9 cellular contexts compared by ENCODE assay signal in the genomic region with DNA sequence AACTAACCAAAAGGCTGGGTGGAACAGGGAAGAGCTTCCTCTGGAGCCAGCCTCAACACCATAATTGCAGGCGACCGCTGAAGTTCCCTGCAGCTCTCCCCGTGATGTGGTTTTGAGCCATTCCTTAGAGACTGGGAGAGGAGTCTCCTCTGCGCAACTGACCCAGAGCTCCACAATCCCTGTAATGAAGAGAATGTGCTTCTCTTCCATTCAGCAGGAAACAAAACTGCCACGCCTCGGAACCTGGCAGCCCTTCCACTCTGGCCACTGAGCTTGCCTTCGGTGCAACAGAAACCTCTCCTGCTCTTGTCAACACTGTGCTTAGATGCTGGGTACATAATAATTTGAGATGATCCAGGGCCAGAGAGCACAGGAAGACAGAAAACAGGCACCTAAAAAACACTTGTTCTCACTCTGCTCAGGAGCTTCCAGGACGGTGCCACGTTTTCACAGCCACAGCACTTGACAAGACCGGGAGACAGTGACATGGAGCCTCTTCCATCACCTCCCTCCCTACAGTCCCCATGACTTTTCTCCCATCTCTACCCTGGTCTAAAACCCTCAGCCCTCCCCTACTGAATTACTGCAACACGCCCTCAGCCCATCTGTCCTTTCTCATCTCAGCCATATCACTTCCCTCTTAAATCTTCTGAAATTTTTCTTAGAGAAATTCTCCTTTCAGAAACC.
DNase-seq lines count a peak whose midpoint lies in the region; ATAC-seq and TF ChIP-seq lines count a peak whose summit lies in the region.
"Had no signal": no experiment of that assay in that cellular context is flagged by ENCODE, and none has a peak within 500 bp of the region (broad histone marks: within the 10 kb centered on the region; RNA-seq: fewer than 3 reads in every experiment).

No MANE protein-coding gene starts in this region.

- peak; percentile 84 for DNase-seq in AG09319 (ENCODE audit: extremely low read depth, low read depth)
- peak; percentile 68 for DNase-seq in NCI-H69 (lab: John Stamatoyannopoulos, UW)
- peak; percentile 49 for DNase-seq in fibroblast of mammary gland (ENCODE audit: low read depth)
- DNase-seq in occipital lobe (lab: John Stamatoyannopoulos, UW) = peak; percentile 15
- DNase-seq in activated CD4-positive, alpha-beta T cell treated with anti-CD3 and anti-CD28 coated beads for 48 hours = no peak
- DNase-seq in activated CD4-positive, CD25-positive, alpha-beta regulatory T cell (lab: John Stamatoyannopoulos, UW) = no peak
- DNase-seq in stimulated activated CD4-positive, alpha-beta T cell treated with anti-CD3 and anti-CD28 coated beads, Interleukin-2, amount 100 ng/mL, for 24 hours = no peak
- DNase-seq: NCI-H510A treated with DMSO at 0.1 percent for 48 hours had no signal

- ATAC-seq in GM18505 (IDR thresholded peaks at IDR 0.05; ENCODE audit: unreplicated experiment) = no peak

- H3K4me3 ChIP-seq in fibroblast of mammary gland (ENCODE audit: control insufficient read depth, low read depth, low read length) = no peak overlapping the region

- TF ChIP-seq POLR2A in GM18505 (IDR thresholded peaks at IDR 0.05; ENCODE audit: borderline replicate concordance, extremely low read depth, insufficient read depth, insufficient read length) = no peak

- TF ChIP-seq CTCF in AG09319 (IDR thresholded peaks at IDR 0.05; ENCODE audit: low read depth, low read length) (no peak), fibroblast of mammary gland (conservative IDR thresholded peaks at IDR 0.05; ENCODE audit: control insufficient read depth, insufficient read depth, low read depth, low read length) (no peak)

Comparison
In these comparisons a context has a peak if more than half of its experiments do, and no peak if none do; other contexts are left out.
1. DNase-seq: peak in AG09319 (single experiment), NCI-H69 (single experiment), fibroblast of mammary gland (single experiment) and occipital lobe (single experiment); none in activated CD4-positive, alpha-beta T cell treated with anti-CD3 and anti-CD28 coated beads for 48 hours (single experiment), activated CD4-positive, CD25-positive, alpha-beta regulatory T cell (0 of 4) and stimulated activated CD4-positive, alpha-beta T cell treated with anti-CD3 and anti-CD28 coated beads, Interleukin-2, amount 100 ng/mL, for 24 hours (0 of 2).